ENCODE assay signal across 9 cellular contexts in the genomic region with DNA sequence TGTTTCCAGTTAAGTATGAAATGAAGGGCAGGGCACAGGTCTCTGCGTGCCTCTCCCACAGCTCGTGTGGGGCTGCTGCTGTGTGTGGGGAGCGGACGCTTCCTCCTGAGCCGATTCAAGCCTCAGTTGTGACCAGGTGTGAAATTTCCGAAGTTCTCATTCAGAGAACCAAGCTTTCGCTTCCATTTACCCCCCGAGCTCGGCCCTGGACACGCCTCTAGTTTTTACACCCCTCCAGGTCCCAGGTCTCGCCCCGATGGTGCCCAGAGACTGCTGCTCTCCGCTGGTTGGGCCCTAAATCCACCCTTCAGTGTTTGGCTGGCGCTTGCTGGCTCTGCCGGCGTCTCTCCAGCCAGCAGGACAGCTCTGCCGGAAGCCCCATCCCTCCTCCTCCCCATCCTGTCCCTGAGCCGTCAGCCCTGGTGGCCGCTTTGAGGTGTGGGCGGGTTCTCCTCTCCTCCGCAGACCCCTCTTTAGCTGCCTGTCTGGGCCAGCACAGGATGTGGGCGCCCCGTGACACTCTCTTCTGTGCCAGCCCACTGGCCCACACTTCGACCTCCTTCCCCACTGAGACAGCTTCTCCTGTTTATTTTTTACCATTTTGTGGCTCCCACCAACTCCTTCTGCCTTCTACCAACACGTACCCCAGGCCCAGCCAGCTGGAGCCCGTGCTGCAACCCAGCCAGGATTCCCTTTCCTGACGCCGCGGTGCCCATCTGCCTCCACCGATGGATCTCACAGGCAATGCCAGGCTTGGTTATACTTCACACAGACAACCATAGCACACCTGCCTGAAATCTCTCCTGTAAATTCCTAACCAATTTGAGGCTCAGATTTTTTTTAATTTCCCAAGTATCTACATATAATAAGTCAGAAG.
DNase-seq lines count a peak whose midpoint lies in the region; ATAC-seq and FAIRE-seq lines count a peak whose summit lies in the region.
"Had no signal": no experiment of that assay in that cellular context is flagged by ENCODE, and none has a peak within 500 bp of the region (broad histone marks: within the 10 kb centered on the region; RNA-seq: fewer than 3 reads in every experiment).

No MANE protein-coding gene starts in this region.

- peak overlapping the region; percentile 97 for H3K27ac Mint-ChIP-seq in activated naive CD8-positive, alpha-beta T cell treated with anti-CD3 and anti-CD28 coated beads, Interleukin-2, amount 10 ng/mL, durations not matched to agents 7 days and 5 days

- peaks cover 13% of the 10 kb centered on the region for H3K9me3 Mint-ChIP-seq in activated naive CD8-positive, alpha-beta T cell treated with anti-CD3 and anti-CD28 coated beads, Interleukin-2, amount 10 ng/mL, durations not matched to agents 7 days and 5 days

- peak; percentile 88 for ATAC-seq in activated naive CD8-positive, alpha-beta T cell treated with anti-CD3 and anti-CD28 coated beads, Interleukin-2, amount 10 ng/mL, durations not matched to agents 7 days and 5 days (ENCODE audit: low read depth)
- ATAC-seq in left colon, result no peak
- ATAC-seq: body of pancreas had no signal

- peaks cover 61% of the 10 kb centered on the region for H3K4me1 Mint-ChIP-seq in activated naive CD8-positive, alpha-beta T cell treated with anti-CD3 and anti-CD28 coated beads, Interleukin-2, amount 10 ng/mL, durations not matched to agents 7 days and 5 days

- intact Hi-C loops in left colon (cut with DNase I, micrococcal nuclease), result no loop called here

- FAIRE-seq in GM19239 (lab: Jason Lieb, UNC), result peak; percentile 14

- DNase-seq in GM19239 (ENCODE audit: insufficient read length, low spot score), result peak; percentile 61
- DNase-seq in NCI-H2171 (lab: John Stamatoyannopoulos, UW), result peak; percentile 9
- DNase-seq in activated naive CD8-positive, alpha-beta T cell treated with anti-CD3 and anti-CD28 coated beads, Interleukin-2, amount 10 ng/mL, durations not matched to agents 7 days and 5 days, result peak; percentile 85
- peak; percentile 29 to 30 for DNase-seq in stimulated activated CD4-positive, alpha-beta T cell treated with anti-CD3 and anti-CD28 coated beads, Interleukin-15, amount 100 ng/mL, for 48 hours (ENCODE audit: low read depth in 2 of 2)
- no peak for DNase-seq in left colon
- no peak for DNase-seq in SKM-1 (lab: John Stamatoyannopoulos, UW; ENCODE audit: unreplicated experiment)
- DNase-seq in NCI-H226, result no peak
- no peak for DNase-seq in SIG-M5 treated with dmso at 0.1 percent for 504 hours (lab: John Stamatoyannopoulos, UW; ENCODE audit: unreplicated experiment)

- H3K4me3 Mint-ChIP-seq in activated naive CD8-positive, alpha-beta T cell treated with anti-CD3 and anti-CD28 coated beads, Interleukin-2, amount 10 ng/mL, durations not matched to agents 7 days and 5 days, result peak overlapping the region; percentile 79

- peaks cover 10% of the 10 kb centered on the region for H3K36me3 Mint-ChIP-seq in activated naive CD8-positive, alpha-beta T cell treated with anti-CD3 and anti-CD28 coated beads, Interleukin-2, amount 10 ng/mL, durations not matched to agents 7 days and 5 days

- H3K27me3 Mint-ChIP-seq in activated naive CD8-positive, alpha-beta T cell treated with anti-CD3 and anti-CD28 coated beads, Interleukin-2, amount 10 ng/mL, durations not matched to agents 7 days and 5 days, result peaks cover 19% of the 10 kb centered on the region

- POLR2A ChIA-PET in activated naive CD8-positive, alpha-beta T cell treated with anti-CD3 and anti-CD28 coated beads, Interleukin-2, amount 10 ng/mL, durations not matched to agents 7 days and 5 days (lab: Charles Lee), result interaction anchor here (0.7 to 3.5 kb wide), 9 partner anchors 44 to 406 kb away, joined by 3 to 103 read pairs (median 5); a partner anchor contains a TSS

Comparison
In these comparisons a context has a peak if more than half of its experiments do, and no peak if none do; other contexts are left out.
1. DNase-seq: peak in GM19239 (single experiment), NCI-H2171 (single experiment), activated naive CD8-positive, alpha-beta T cell treated with anti-CD3 and anti-CD28 coated beads, Interleukin-2, amount 10 ng/mL, durations not matched to agents 7 days and 5 days (single experiment) and stimulated activated CD4-positive, alpha-beta T cell treated with anti-CD3 and anti-CD28 coated beads, Interleukin-15, amount 100 ng/mL, for 48 hours (2 of 2); none in left colon (0 of 2), SKM-1 (single experiment), NCI-H226 (single experiment) and SIG-M5 treated with dmso at 0.1 percent for 504 hours (single experiment).